In genomic region chr9:95189230-95190098, GRCh38 we compare ENCODE assay signal across 10 cellular contexts.
DNase-seq lines count a peak whose midpoint lies in the region; ATAC-seq and TF ChIP-seq lines count a peak whose summit lies in the region.
"Had no signal": no experiment of that assay in that cellular context is flagged by ENCODE, and none has a peak within 500 bp of the region (broad histone marks: within the 10 kb centered on the region; RNA-seq: fewer than 3 reads in every experiment).

No MANE protein-coding gene starts in this region.

- DNase-seq in stimulated activated CD4-positive, alpha-beta T cell treated with anti-CD3 and anti-CD28 coated beads, Interleukin-2, amount 100 ng/mL, for 4 hours (ENCODE audit: low read depth) = peak; percentile 3
- no peak for DNase-seq in stimulated activated CD4-positive, alpha-beta T cell treated with anti-CD3 and anti-CD28 coated beads, Interleukin-12 subunit alpha, Interleukin-12 subunit beta, amount 100 ng/mL, for 4 hours
- DNase-seq in choroid plexus epithelial cell (ENCODE audit: low read depth) (peak; percentile 95), mesothelial cell of epicardium (ENCODE audit: low spot score in 2 of 2, unreplicated experiment in 2 of 2) (no peak), NCI-H2029 treated with DMSO at 0.1 percent for 48 hours (lab: John Stamatoyannopoulos, UW) (no peak), posterior vena cava (ENCODE audit: low spot score) (no peak), omental fat pad (ENCODE audit: low spot score) (no peak)
- DNase-seq: activated B cell treated with CpG ODN at 0.5 μM for 24 hours had no signal

- H3K36me3 Mint-ChIP-seq in mesothelial cell of epicardium = no peaks in the 10 kb centered on the region

- H3K27ac Mint-ChIP-seq in mesothelial cell of epicardium = peak overlapping the region; percentile 40
- H3K27ac Mint-ChIP-seq: activated B cell treated with CpG ODN at 0.5 μM for 24 hours, memory B cell had no signal

- peak overlapping the region; percentile 26 for H3K4me3 ChIP-seq in choroid plexus epithelial cell (ENCODE audit: low read depth, low read length)

- H3K4me3 Mint-ChIP-seq in mesothelial cell of epicardium = no peak overlapping the region
- H3K4me3 Mint-ChIP-seq: activated B cell treated with CpG ODN at 0.5 μM for 24 hours, memory B cell had no signal

- peaks cover 7% of the 10 kb centered on the region for H3K9me3 Mint-ChIP-seq in mesothelial cell of epicardium
- H3K9me3 Mint-ChIP-seq: activated B cell treated with CpG ODN at 0.5 μM for 24 hours had no signal

- no peaks in the 10 kb centered on the region for H3K27me3 Mint-ChIP-seq in mesothelial cell of epicardium (ENCODE audit: low read depth)
- H3K27me3 Mint-ChIP-seq: activated B cell treated with CpG ODN at 0.5 μM for 24 hours, memory B cell had no signal

- intact Hi-C loops in posterior vena cava (cut with DNase I) = no loop called here

- no peak for TF ChIP-seq CTCF in choroid plexus epithelial cell (conservative IDR thresholded peaks at IDR 0.05; ENCODE audit: low read depth, low read length)
- TF ChIP-seq CTCF in mesothelial cell of epicardium (IDR thresholded peaks at IDR 0.05; ENCODE audit: unreplicated experiment) = no peak
- TF ChIP-seq CTCF in omental fat pad (IDR thresholded peaks at IDR 0.05) = no peak

- ATAC-seq in omental fat pad (ENCODE audit: low FRiP score) (no peak), HG02981 (IDR thresholded peaks at IDR 0.05; ENCODE audit: unreplicated experiment) (no peak)

- peaks cover 16% of the 10 kb centered on the region for H3K4me1 Mint-ChIP-seq in mesothelial cell of epicardium
- H3K4me1 Mint-ChIP-seq: activated B cell treated with CpG ODN at 0.5 μM for 24 hours had no signal

Comparison
In these comparisons a context has a peak if more than half of its experiments do, and no peak if none do; other contexts are left out.
1. DNase-seq: peak in stimulated activated CD4-positive, alpha-beta T cell treated with anti-CD3 and anti-CD28 coated beads, Interleukin-2, amount 100 ng/mL, for 4 hours (single experiment) and choroid plexus epithelial cell (single experiment); none in stimulated activated CD4-positive, alpha-beta T cell treated with anti-CD3 and anti-CD28 coated beads, Interleukin-12 subunit alpha, Interleukin-12 subunit beta, amount 100 ng/mL, for 4 hours (single experiment), mesothelial cell of epicardium (0 of 2), NCI-H2029 treated with DMSO at 0.1 percent for 48 hours (single experiment), posterior vena cava (single experiment) and omental fat pad (single experiment).